14 cellular contexts compared by ENCODE assay signal in the genomic region with DNA sequence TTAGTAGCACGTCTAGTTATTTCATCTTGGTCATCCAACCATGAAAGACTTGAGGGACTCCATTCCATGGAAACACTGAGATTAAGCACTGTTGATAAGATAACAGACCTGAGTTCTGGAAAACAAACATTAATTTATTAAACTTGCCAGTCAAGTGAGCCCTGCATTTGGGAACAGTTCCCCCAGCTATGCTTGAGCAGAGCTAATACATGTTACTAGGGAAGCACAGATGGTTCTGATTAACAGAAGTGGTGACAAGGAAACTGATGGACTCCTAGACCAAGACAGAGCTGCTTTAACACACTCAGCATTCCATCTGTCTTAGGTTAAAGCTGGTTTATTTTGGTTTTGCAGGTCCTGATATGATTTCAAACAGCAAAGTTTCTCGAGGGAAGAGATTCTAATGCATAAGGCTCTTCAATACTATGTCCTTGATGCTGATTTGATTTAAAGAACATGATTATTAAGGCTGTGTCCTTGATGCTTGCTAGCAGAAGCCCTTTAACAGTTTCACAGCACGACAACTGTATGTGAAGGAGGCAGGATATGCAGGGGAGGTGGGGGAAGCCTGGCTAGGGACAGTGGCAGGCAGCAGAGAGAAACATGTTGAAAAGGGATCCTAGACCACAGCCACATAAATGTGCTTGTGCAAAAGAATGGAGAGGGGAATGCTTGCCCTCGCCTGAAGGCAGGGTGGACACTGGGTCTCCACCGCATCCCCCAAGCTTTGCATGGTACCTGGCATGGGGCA.
DNase-seq lines count a peak whose midpoint lies in the region; ATAC-seq and TF ChIP-seq lines count a peak whose summit lies in the region.
"Had no signal": no experiment of that assay in that cellular context is flagged by ENCODE, and none has a peak within 500 bp of the region (broad histone marks: within the 10 kb centered on the region; RNA-seq: fewer than 3 reads in every experiment).

No MANE protein-coding gene starts in this region.

- H2AFZ ChIP-seq in PC-3 (ENCODE audit: low read length) = no peak overlapping the region

- in situ Hi-C loops in astrocyte of the spinal cord (cut with HindIII; ENCODE audit: low sequenced_read_pairs) = no loop called here

- no peak for ATAC-seq in PC-3
- ATAC-seq in omental fat pad (ENCODE audit: low FRiP score) = no peak

- no peaks in the 10 kb centered on the region for H3K79me2 ChIP-seq in PC-3 (ENCODE audit: low read length)

- no TSS peak for BruUV-seq in PC-3 (replicated peaks; lab: Mats Ljungman, UMichigan)

- POLR2A ChIA-PET in AG04449 (lab: Yijun Ruan, JAX) = interaction anchor here (1.0 to 1.4 kb wide), 2 partner anchors 26 to 33 kb away, joined by 4 to 5 read pairs; no protein-coding TSS in a partner anchor
- POLR2A ChIA-PET in PC-3 (lab: Charles Lee; ENCODE audit: unreplicated experiment) = no interaction called here

- no peaks in the 10 kb centered on the region for H3K9me3 ChIP-seq in PC-3 (ENCODE audit: low read length)

- H3K4me3 ChIP-seq in AG04449 (ENCODE audit: low read depth, low read length) (no peak overlapping the region), astrocyte of the spinal cord (ENCODE audit: low read depth, low read length) (no peak overlapping the region), PC-3 (ENCODE audit: low read length) (no peak overlapping the region)

- H3K4me1 ChIP-seq in PC-3 (ENCODE audit: insufficient read depth, low read length) = peaks cover 14% of the 10 kb centered on the region

- H3K9me2 ChIP-seq in PC-3 (replicated peaks; ENCODE audit: low read length) = no peaks in the 10 kb centered on the region

- no peaks in the 10 kb centered on the region for H4K20me1 ChIP-seq in PC-3 (ENCODE audit: low read length)

- H3F3A ChIP-seq in PC-3 (ENCODE audit: low read length, unreplicated experiment) = no peaks in the 10 kb centered on the region

- H3K9ac ChIP-seq in PC-3 (ENCODE audit: low read length) = no peak overlapping the region

- peak; percentile 52 for DNase-seq in AG04449 (ENCODE audit: low read depth, low spot score)
- peak; percentile 82 for DNase-seq in GM03348 (ENCODE audit: low spot score)
- DNase-seq in astrocyte of the spinal cord (ENCODE audit: low read depth, low spot score) = peak; percentile 64
- DNase-seq in hepatic stellate cell (ENCODE audit: low spot score) = peak; percentile 50
- no peak for DNase-seq in activated CD8-positive, alpha-beta memory T cell treated with anti-CD3 and anti-CD28 coated beads, Interleukin-2, amount 50 U/mL, for 4 hours
- DNase-seq in activated gamma-delta T cell (lab: John Stamatoyannopoulos, UW) = no peak
- DNase-seq in PC-3 = no peak
- DNase-seq in omental fat pad (ENCODE audit: low spot score) = no peak
- DNase-seq: activated CD4-positive, alpha-beta memory T cell treated with anti-CD3 and anti-CD28 coated beads for 36 hours; AML-193; cerebellar nuclear complex; immature natural killer cell; NCI-H1048; retina had no signal

- no peak overlapping the region for H3K27ac ChIP-seq in PC-3 (ENCODE audit: low read length)

- CTCF ChIA-PET in AG04449 (lab: Yijun Ruan, JAX) (no interaction called here), PC-3 (lab: Charles Lee) (no interaction called here)

- intact Hi-C loops in PC-3 (cut with micrococcal nuclease) = no loop called here

- no peaks in the 10 kb centered on the region for H3K36me3 ChIP-seq in PC-3 (ENCODE audit: low read depth, low read length)

- H3K4me2 ChIP-seq in PC-3 (ENCODE audit: low read length) = no peak overlapping the region

- H3K27me3 ChIP-seq in PC-3 (ENCODE audit: low read length) = no peaks in the 10 kb centered on the region

- no peak for TF ChIP-seq CTCF in AG04449 (IDR thresholded peaks at IDR 0.05; ENCODE audit: insufficient read depth, low read length, missing control alignments)
- no peak for TF ChIP-seq CTCF in astrocyte of the spinal cord (IDR thresholded peaks at IDR 0.05; ENCODE audit: low read depth, low read length)
- no peak for TF ChIP-seq CTCF in PC-3 (conservative IDR thresholded peaks at IDR 0.05; ENCODE audit: low read depth, low read length)
- TF ChIP-seq CTCF in omental fat pad (IDR thresholded peaks at IDR 0.05) = no peak

Comparison
In these comparisons a context has a peak if more than half of its experiments do, and no peak if none do; other contexts are left out.
1. DNase-seq: peak in AG04449 (single experiment), GM03348 (single experiment), astrocyte of the spinal cord (single experiment) and hepatic stellate cell (single experiment); none in activated CD8-positive, alpha-beta memory T cell treated with anti-CD3 and anti-CD28 coated beads, Interleukin-2, amount 50 U/mL, for 4 hours (single experiment), activated gamma-delta T cell (single experiment), PC-3 (single experiment) and omental fat pad (single experiment).